Comparison of ENCODE assay signal across 18 cellular contexts in the genomic region with DNA sequence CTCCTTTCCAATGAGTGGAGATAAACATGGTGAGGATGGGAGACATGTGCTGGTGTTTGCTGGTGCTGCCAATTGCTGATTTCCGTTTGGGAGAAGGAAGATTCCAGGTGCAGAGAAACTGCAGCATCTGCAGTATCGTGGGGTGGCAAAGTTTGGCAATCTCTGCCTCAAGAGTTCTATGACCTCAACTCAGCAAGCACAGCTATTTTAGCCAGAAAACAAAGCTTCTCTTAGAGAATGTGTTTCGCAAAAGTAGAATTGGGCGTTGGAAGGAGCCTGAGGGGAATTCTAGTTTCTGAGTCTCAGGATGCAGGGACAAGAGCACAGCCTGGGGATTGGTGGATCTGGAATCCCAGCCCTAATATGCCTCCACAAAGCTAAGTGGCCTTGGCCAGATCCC. TPM values are rescaled to one million over a fixed set of nuclear protein-coding genes. Genes with fewer than 3 reads are reported as not detected.
"Had no signal": no experiment of that assay in that cellular context is flagged by ENCODE, and none has a peak within 500 bp of the region (broad histone marks: within the 10 kb centered on the region; RNA-seq: fewer than 3 reads in every experiment).

No MANE protein-coding gene starts in this region.

- ATAC-seq: activated CD4-positive, alpha-beta T cell treated with anti-CD3 and anti-CD28 coated beads for 36 hours; esophagus mucosa; gastrocnemius medialis; heart left ventricle; left cardiac atrium had no signal

- H3K4me3 ChIP-seq: colonic mucosa, gastrocnemius medialis, heart left ventricle, lung, neural progenitor cell, stomach, testis had no signal

- DNase-seq: activated CD4-positive, alpha-beta memory T cell treated with anti-CD3 and anti-CD28 coated beads, Interleukin-2, amount 10 ng/mL, durations not matched to agents 7 days and 5 days; activated CD4-positive, alpha-beta T cell treated with anti-CD3 and anti-CD28 coated beads for 36 hours; activated effector memory CD4-positive, alpha-beta T cell treated with Interleukin-2 at 50 U/mL for 16 hours; activated T-cell treated with anti-CD3 and anti-CD28 coated beads, Interleukin-2, amount 50 U/mL, for 24 hours; central memory CD4-positive, alpha-beta T cell; colonic mucosa; gastrocnemius medialis; heart left ventricle; left cardiac atrium; midbrain; stimulated activated CD4-positive, alpha-beta T cell treated with anti-CD3 and anti-CD28 coated beads, Interleukin-2, amount 100 ng/mL, for 24 hours; stomach; testis had no signal

- H3K4me2 ChIP-seq: neural progenitor cell had no signal

- H3K27ac Mint-ChIP-seq: activated CD4-positive, alpha-beta memory T cell treated with anti-CD3 and anti-CD28 coated beads, Interleukin-2, amount 10 ng/mL, durations not matched to agents 7 days and 5 days; activated CD4-positive, alpha-beta T cell treated with anti-CD3 and anti-CD28 coated beads for 36 hours; activated naive CD4-positive, alpha-beta T cell treated with anti-CD3 and anti-CD28 coated beads, Interleukin-2, amount 50 U/mL, for 24 hours; activated T-cell treated with anti-CD3 and anti-CD28 coated beads, Interleukin-2, amount 50 U/mL, for 24 hours; neural progenitor cell; T-helper 1 cell treated with Interleukin-12 subunit alpha and Interleukin-12 subunit beta and Interleukin-4 antibody, amounts not matched to agents 30 μg/mL and 1 μg/mL, for 36 hours had no signal

- H3K4me1 Mint-ChIP-seq: activated CD4-positive, alpha-beta memory T cell treated with anti-CD3 and anti-CD28 coated beads, Interleukin-2, amount 10 ng/mL, durations not matched to agents 7 days and 5 days; activated CD4-positive, alpha-beta T cell treated with anti-CD3 and anti-CD28 coated beads for 36 hours; activated naive CD4-positive, alpha-beta T cell treated with anti-CD3 and anti-CD28 coated beads, Interleukin-2, amount 50 U/mL, for 24 hours had no signal

- H3K9ac ChIP-seq: neural progenitor cell had no signal

- H2AFZ ChIP-seq: neural progenitor cell had no signal

- H3K36me3 Mint-ChIP-seq: activated naive CD4-positive, alpha-beta T cell treated with anti-CD3 and anti-CD28 coated beads, Interleukin-2, amount 50 U/mL, for 24 hours had no signal

- H3K9me3 Mint-ChIP-seq: activated CD4-positive, alpha-beta memory T cell treated with anti-CD3 and anti-CD28 coated beads, Interleukin-2, amount 10 ng/mL, durations not matched to agents 7 days and 5 days; activated naive CD4-positive, alpha-beta T cell treated with anti-CD3 and anti-CD28 coated beads, Interleukin-2, amount 50 U/mL, for 24 hours; activated T-cell treated with anti-CD3 and anti-CD28 coated beads, Interleukin-2, amount 50 U/mL, for 24 hours; neural progenitor cell; T-helper 1 cell treated with Interleukin-12 subunit alpha and Interleukin-12 subunit beta and Interleukin-4 antibody, amounts not matched to agents 30 μg/mL and 1 μg/mL, for 36 hours had no signal

- H3K27ac ChIP-seq: colonic mucosa, gastrocnemius medialis, heart left ventricle, neural progenitor cell, stomach, testis had no signal

- H3K9me3 ChIP-seq: colonic mucosa, gastrocnemius medialis, heart left ventricle, stomach, testis had no signal

- H3K27me3 ChIP-seq: colonic mucosa, gastrocnemius medialis, heart left ventricle, neural progenitor cell, stomach, testis had no signal

- H3K4me3 Mint-ChIP-seq: activated CD4-positive, alpha-beta memory T cell treated with anti-CD3 and anti-CD28 coated beads, Interleukin-2, amount 10 ng/mL, durations not matched to agents 7 days and 5 days; activated CD4-positive, alpha-beta T cell treated with anti-CD3 and anti-CD28 coated beads for 36 hours; activated naive CD4-positive, alpha-beta T cell treated with anti-CD3 and anti-CD28 coated beads, Interleukin-2, amount 50 U/mL, for 24 hours; activated T-cell treated with anti-CD3 and anti-CD28 coated beads, Interleukin-2, amount 50 U/mL, for 24 hours; neural progenitor cell; T-helper 1 cell treated with Interleukin-12 subunit alpha and Interleukin-12 subunit beta and Interleukin-4 antibody, amounts not matched to agents 30 μg/mL and 1 μg/mL, for 36 hours had no signal

- H3K36me3 ChIP-seq: colonic mucosa, gastrocnemius medialis, heart left ventricle, neural progenitor cell, stomach had no signal

- H3K4me1 ChIP-seq: colonic mucosa, gastrocnemius medialis, neural progenitor cell had no signal

RNA-seq across cellular contexts. Expression of gene SHC4, which starts 18.2 kb away (rescaled TPM):
- total RNA-seq: esophagus mucosa had no signal
